ENCODE assay signal across 8 cellular contexts in the genomic region with DNA sequence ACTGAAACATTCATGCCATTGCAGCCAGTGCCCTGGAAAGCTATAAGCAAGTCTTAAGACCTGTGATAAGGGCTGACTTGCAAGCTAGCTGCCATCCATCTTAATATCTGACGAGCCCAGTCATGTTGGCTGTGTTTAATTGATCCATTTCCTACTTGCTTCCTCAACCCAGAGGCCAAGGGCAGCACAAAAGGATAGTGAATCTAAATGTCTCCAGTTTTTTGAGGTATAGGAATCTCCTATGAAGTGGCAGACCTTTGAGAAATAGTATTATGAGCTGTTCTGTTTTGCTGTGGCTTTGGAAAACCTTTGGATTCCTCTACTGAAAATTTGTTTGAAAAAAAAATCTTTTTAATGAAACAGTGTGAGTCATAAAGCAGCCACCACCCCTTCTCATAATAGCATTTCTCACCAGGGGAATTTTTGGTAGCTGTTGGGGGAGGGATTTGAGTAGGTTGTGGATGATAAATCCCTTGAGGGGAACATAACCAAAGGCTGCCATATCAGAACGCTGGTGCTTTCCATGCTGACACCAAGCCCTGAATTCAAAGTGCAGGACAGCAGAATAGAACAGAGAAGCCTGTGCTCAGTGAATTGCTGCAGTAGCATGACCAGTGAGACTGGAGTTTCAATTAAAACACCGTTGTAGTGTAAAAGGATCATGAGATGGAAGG. TPM values are rescaled to one million over a fixed set of nuclear protein-coding genes. Genes with fewer than 3 reads are reported as not detected.
A peak's percentile ranks its signal among the peaks of the same experiment; 100 is the strongest.
DNase-seq lines count a peak whose midpoint lies in the region; ATAC-seq and TF ChIP-seq lines count a peak whose summit lies in the region.

No MANE protein-coding gene starts in this region.

- DNase-seq in Caki2 (ENCODE audit: low read depth) (peak; percentile 90), GM20000 (ENCODE audit: low spot score) (peak; percentile 69), HK-2 (ENCODE audit: unreplicated experiment) (peak; percentile 12), fibroblast of pulmonary artery (ENCODE audit: low read depth) (peak; percentile 85), sciatic nerve (ENCODE audit: low spot score) (no peak), KG1 (lab: John Stamatoyannopoulos, UW) (no peak), RPMI8226 (no peak)
- DNase-seq in activated CD8-positive, alpha-beta memory T cell treated with anti-CD3 and anti-CD28 coated beads, Interleukin-2, amount 50 U/mL, for 4 hours = peak; percentile 20

- intact Hi-C loops in sciatic nerve (cut with DNase I) = no loop called here

- no peak for TF ChIP-seq CTCF in GM20000 (IDR thresholded peaks at IDR 0.05; ENCODE audit: extremely low read depth, missing control alignments)
- no peak for TF ChIP-seq CTCF in fibroblast of pulmonary artery (IDR thresholded peaks at IDR 0.05; ENCODE audit: low read length, missing control alignments)

- ATAC-seq in sciatic nerve = peak; percentile 72

- no peak overlapping the region for H3K4me3 ChIP-seq in fibroblast of pulmonary artery (replicated peaks; ENCODE audit: low read depth, low read length)

- in situ Hi-C loops in Caki2 (cut with HindIII; ENCODE audit: low pct_unique_long_range_greater_than_20kb, low sequenced_read_pairs) = no loop called here

RNA-seq across cellular contexts. Expression of gene ZNRF1, which starts 12.9 kb away (rescaled TPM):
- 66.7 and 104 TPM in 2 replicates for total RNA-seq in Caki2 (2014; rRNA removed; shearing (Covaris generic); ENCODE audit: low replicate concordance)
- total RNA-seq in sciatic nerve = 24.6 TPM

RNA-seq across cellular contexts. Expression of gene WDR59, which starts 26.8 kb away (rescaled TPM):
- total RNA-seq in Caki2 (2014; rRNA removed; shearing (Covaris generic); ENCODE audit: low replicate concordance) = 15.8 and 24.2 TPM in 2 replicates
- 95.4 TPM for total RNA-seq in sciatic nerve

Comparison
In these comparisons a context has a peak if more than half of its experiments do, and no peak if none do; other contexts are left out.
1. DNase-seq: peak in Caki2 (single experiment), GM20000 (single experiment), HK-2 (single experiment), activated CD8-positive, alpha-beta memory T cell treated with anti-CD3 and anti-CD28 coated beads, Interleukin-2, amount 50 U/mL, for 4 hours (single experiment) and fibroblast of pulmonary artery (single experiment); none in sciatic nerve (single experiment), KG1 (single experiment) and RPMI8226 (single experiment).